ENCODE assay signal across 23 cellular contexts in the genomic region with DNA sequence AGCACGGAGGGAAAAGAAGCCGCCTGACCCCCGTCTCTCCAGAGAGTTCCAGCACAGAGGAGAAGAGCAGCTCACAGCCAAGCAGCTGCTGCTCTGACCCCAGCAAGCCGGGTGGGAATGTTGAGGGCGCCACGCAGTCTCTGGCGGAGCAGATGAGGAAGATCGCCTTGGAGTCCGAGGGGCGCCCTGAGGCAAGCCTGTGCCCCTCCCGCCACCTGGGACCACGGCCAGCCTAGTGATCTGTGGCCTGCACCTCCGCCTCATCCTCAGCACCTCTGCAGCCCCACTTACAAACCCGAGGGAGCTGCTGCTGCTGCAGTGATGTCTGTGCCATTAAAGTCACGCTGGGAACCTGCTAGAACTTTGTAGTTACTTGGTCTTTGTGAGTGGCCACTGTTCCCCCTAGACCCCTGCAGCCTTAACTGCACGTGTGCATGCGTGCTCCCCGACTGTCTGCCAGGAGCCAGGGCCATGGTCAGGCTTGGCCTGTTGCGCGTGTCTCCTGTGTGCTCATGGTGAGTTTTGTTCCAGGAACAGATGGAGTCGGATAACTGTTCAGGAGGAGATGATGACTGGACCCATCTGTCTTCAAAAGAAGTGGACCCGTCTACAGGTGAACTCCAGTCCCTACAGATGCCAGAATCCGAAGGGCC. TPM values are rescaled to one million over a fixed set of nuclear protein-coding genes. Genes with fewer than 3 reads are reported as not detected.
A peak's percentile ranks its signal among the peaks of the same experiment; 100 is the strongest.
DNase-seq lines count a peak whose midpoint lies in the region; ATAC-seq, FAIRE-seq and TF ChIP-seq lines count a peak whose summit lies in the region.
"Had no signal": no experiment of that assay in that cellular context is flagged by ENCODE, and none has a peak within 500 bp of the region (broad histone marks: within the 10 kb centered on the region; RNA-seq: fewer than 3 reads in every experiment).

No MANE protein-coding gene starts in this region.

- H3K4me1 ChIP-seq in H1 (replicated peaks in 1 of 4; ENCODE audit: control insufficient read depth in 3 of 4, insufficient read depth in 4 of 4, low read length in 3 of 4) (peaks cover 0 to 3% (median 1%) of the 10 kb centered on the region in 4 experiments; a peak in 4 of 7 replicates), psoas muscle (peaks cover 60% of the 10 kb centered on the region)

- H3K27me3 ChIP-seq in H1 (replicated peaks in 1 of 4; ENCODE audit: control insufficient read depth in 3 of 4, extremely low read depth in 1 of 4, insufficient read depth in 3 of 4, low read length in 3 of 4): no peaks in the 10 kb centered on the region
- H3K27me3 ChIP-seq in psoas muscle (ENCODE audit: insufficient read depth in 3 of 3, low read length in 2 of 3): no peaks in the 10 kb centered on the region
- H3K27me3 ChIP-seq: right lobe of liver had no signal

- TF ChIP-seq CTCF in RWPE1 (conservative IDR thresholded peaks at IDR 0.05; ENCODE audit: low read depth) (no peak), H1 (IDR thresholded peaks at IDR 0.05; ENCODE audit: control extremely low read depth in 1 of 3, insufficient read depth in 1 of 3, low read depth in 1 of 3, low read length in 3 of 3) (no peak), psoas muscle (IDR thresholded peaks at IDR 0.05) (no peak)

- H3K9me3 Mint-ChIP-seq in activated naive CD4-positive, alpha-beta T cell treated with anti-CD3 and anti-CD28 coated beads, Interleukin-2, amount 10 ng/mL, durations not matched to agents 7 days and 5 days: no peaks in the 10 kb centered on the region
- H3K9me3 Mint-ChIP-seq: activated CD4-positive, alpha-beta T cell treated with anti-CD3 and anti-CD28 coated beads, Interleukin-2, amount 10 ng/mL, durations not matched to agents 24 days and 14 days; activated T-helper 1 cell treated with anti-CD3 and anti-CD28 coated beads, Interleukin-12 subunit alpha, Interleukin-12 subunit beta, Interleukin-2, Interleukin-4 antibody, amounts not matched to agents 30 ng/mL and 10 ng/mL and 1 ng/mL, durations not matched to agents 14 hours and 24 hours and 36 hours had no signal

- no peak overlapping the region for H2BK15ac ChIP-seq in H1 (ENCODE audit: low read length)

- H3K4me2 ChIP-seq in H1 (ENCODE audit: insufficient read depth in 1 of 2, low read depth in 2 of 2, low read length in 2 of 2): no peak overlapping the region

- peaks cover 16% of the 10 kb centered on the region for H3K4me1 Mint-ChIP-seq in activated naive CD4-positive, alpha-beta T cell treated with anti-CD3 and anti-CD28 coated beads, Interleukin-2, amount 10 ng/mL, durations not matched to agents 7 days and 5 days

- H3K4me3 ChIP-seq in H1 (ENCODE audit: extremely low read depth in 1 of 4, insufficient read depth in 2 of 4, low read depth in 3 of 4, low read length in 4 of 4) (no peak overlapping the region), psoas muscle (peak overlapping the region; percentile 4)
- H3K4me3 ChIP-seq: right lobe of liver had no signal

- H3K79me2 ChIP-seq in H1 (ENCODE audit: control insufficient read depth in 1 of 2, insufficient read depth in 2 of 2, low read length in 2 of 2): no peaks in the 10 kb centered on the region

- H3K56ac ChIP-seq in H1 (replicated peaks; ENCODE audit: insufficient read length, low read depth, low read length): no peak overlapping the region

- no peak overlapping the region for H4K91ac ChIP-seq in H1 (replicated peaks; ENCODE audit: insufficient read length, low read length)

- no peak for FAIRE-seq in H1 (lab: Jason Lieb, UNC)
- FAIRE-seq: keratinocyte, TTC549, urothelium cell line had no signal

- no peak for DNase-seq in activated naive CD4-positive, alpha-beta T cell treated with anti-CD3 and anti-CD28 coated beads, Interleukin-2, amount 10 ng/mL, durations not matched to agents 7 days and 5 days
- no peak for DNase-seq in activated naive CD4-positive, alpha-beta T cell (lab: John Stamatoyannopoulos, UW)
- no peak for DNase-seq in RWPE1 (ENCODE audit: low spot score)
- DNase-seq in H1 (ENCODE audit: low read depth in 1 of 2, low spot score in 2 of 2): no peak
- DNase-seq in psoas muscle: no peak
- DNase-seq in activated CD4-positive, alpha-beta T cell treated with anti-CD3 and anti-CD28 coated beads, Interleukin-2, amount 50 U/mL, for 48 hours: no peak
- DNase-seq in iPS-NIHi7 (ENCODE audit: extremely low spot score): no peak
- DNase-seq: activated CD4-positive, alpha-beta T cell treated with anti-CD3 and anti-CD28 coated beads, Interleukin-2, amount 10 ng/mL, durations not matched to agents 24 days and 14 days; amniotic stem cell; central memory CD4-positive, alpha-beta T cell; DMS79; GOT3; IMR-90; MV-4-11; NCI-H1930; occipital lobe; right lobe of liver; RPMI8226 had no signal

- no peak overlapping the region for H2BK12ac ChIP-seq in H1 (ENCODE audit: low read depth, low read length)

- H3K18ac ChIP-seq in H1 (ENCODE audit: extremely low read depth, low read length): no peak overlapping the region

- H3K9me3 ChIP-seq in H1 (ENCODE audit: insufficient read depth in 2 of 2, low read depth in 1 of 2, low read length in 1 of 2) (no peaks in the 10 kb centered on the region; a peak in 1 of 4 replicates), psoas muscle (no peaks in the 10 kb centered on the region)
- H3K9me3 ChIP-seq: right lobe of liver had no signal

- H3K14ac ChIP-seq in H1 (ENCODE audit: insufficient read length): no peak overlapping the region

- H2BK20ac ChIP-seq in H1 (ENCODE audit: low read length): no peak overlapping the region

- no peaks in the 10 kb centered on the region; the same call in 1 of the 2 replicates for H3K79me1 ChIP-seq in H1 (ENCODE audit: low read depth, low read length)

- POLR2A ChIA-PET in RWPE1 (lab: Yijun Ruan, JAX; ENCODE audit: low non-redundant PET) (no interaction called here), H1 (lab: Charles Lee; ENCODE audit: partially characterized antibody) (interaction anchor here (1.0 to 5.7 kb wide), 8 partner anchors 9 to 75 kb away, joined by 3 to 47 read pairs (median 6); partner anchors contain the start of gene SQSTM1)

- H3K9ac ChIP-seq in H1 (replicated peaks in 1 of 4; ENCODE audit: extremely low read depth in 1 of 4, low read depth in 3 of 4, low read length in 3 of 4): no peak overlapping the region

- WGBS in H1 (ENCODE audit: extremely low coverage in 1 of 2, insufficient coverage in 1 of 2, insufficient read length in 1 of 2, insufficient replicate concordance in 2 of 2, low coverage in 1 of 2, low lambda C conversion rate in 2 of 2, missing lambda C conversion rate in 1 of 2), 2 experiments: 91% methylated on average over 23 of the region's 23 CpGs; no CpG with 5 or more reads in 1 of the 2 experiments
- 73 to 79% (median 78%) methylated on average over 23 of the region's 23 CpGs for WGBS in psoas muscle, 3 donors

- no peak overlapping the region for H2BK5ac ChIP-seq in H1 (ENCODE audit: low read depth, low read length)

- peak overlapping the region; percentile 49 for H3K27ac Mint-ChIP-seq in activated naive CD4-positive, alpha-beta T cell treated with anti-CD3 and anti-CD28 coated beads, Interleukin-2, amount 10 ng/mL, durations not matched to agents 7 days and 5 days
- H3K27ac Mint-ChIP-seq: activated CD4-positive, alpha-beta T cell treated with anti-CD3 and anti-CD28 coated beads, Interleukin-2, amount 10 ng/mL, durations not matched to agents 24 days and 14 days; activated T-helper 1 cell treated with anti-CD3 and anti-CD28 coated beads, Interleukin-12 subunit alpha, Interleukin-12 subunit beta, Interleukin-2, Interleukin-4 antibody, amounts not matched to agents 30 ng/mL and 10 ng/mL and 1 ng/mL, durations not matched to agents 14 hours and 24 hours and 36 hours had no signal

- peak in 3 of 4 donors; percentile 4 to 24 (median 6) for ATAC-seq in psoas muscle
- ATAC-seq in HG03135 (IDR thresholded peaks at IDR 0.05; ENCODE audit: unreplicated experiment): no peak

- H2AFZ ChIP-seq in H1 (ENCODE audit: low read length): no peak overlapping the region

- intact Hi-C loops in psoas muscle (cut with DNase I): no loop called here

- peaks cover 8 to 10% of the 10 kb centered on the region in 2 experiments for H4K20me1 ChIP-seq in H1 (replicated peaks in 1 of 2; ENCODE audit: control insufficient read depth in 1 of 2, insufficient read depth in 2 of 2, low read length in 2 of 2)

- peak overlapping the region; percentile 4; the same call in 1 of the 2 replicates for H4K8ac ChIP-seq in H1 (ENCODE audit: extremely low read depth, insufficient read depth, low read length)

- H3K27ac ChIP-seq in RWPE1 (peak overlapping the region; percentile 46), H1 (ENCODE audit: low read depth, low read length) (no peak overlapping the region), psoas muscle (peak overlapping the region; percentile 63)

- CTCF ChIA-PET in activated naive CD4-positive, alpha-beta T cell treated with anti-CD3 and anti-CD28 coated beads, Interleukin-2, amount 10 ng/mL, durations not matched to agents 7 days and 5 days (lab: Charles Lee): no interaction called here
- CTCF ChIA-PET in RWPE1 (lab: Yijun Ruan, JAX) (interaction anchor here (0.8 kb wide), 1 partner anchor 11 kb away, joined by 3 read pairs; no protein-coding TSS in a partner anchor), H1 (lab: Charles Lee; ENCODE audit: partially characterized antibody) (interaction anchor here (0.7 to 1.9 kb wide), 8 partner anchors 11 to 496 kb away, joined by 3 to 8 read pairs (median 3); no protein-coding TSS in a partner anchor)

- no peaks in the 10 kb centered on the region for H3K23me2 ChIP-seq in H1 (ENCODE audit: low read depth, low read length)

- no peak for TF ChIP-seq EP300 in H1 (IDR thresholded peaks at IDR 0.05; ENCODE audit: borderline replicate concordance in 1 of 2, low read depth in 2 of 2, low read length in 2 of 2)

- no peaks in the 10 kb centered on the region for H3K27me3 Mint-ChIP-seq in activated naive CD4-positive, alpha-beta T cell treated with anti-CD3 and anti-CD28 coated beads, Interleukin-2, amount 10 ng/mL, durations not matched to agents 7 days and 5 days
- H3K27me3 Mint-ChIP-seq: activated CD4-positive, alpha-beta T cell treated with anti-CD3 and anti-CD28 coated beads, Interleukin-2, amount 10 ng/mL, durations not matched to agents 24 days and 14 days had no signal

- H3K4ac ChIP-seq in H1 (replicated peaks; ENCODE audit: insufficient read length, low read depth, low read length): no peak overlapping the region

- no peak overlapping the region for H4K5ac ChIP-seq in H1 (ENCODE audit: insufficient read length, low read depth, low read length)

- H2BK120ac ChIP-seq in H1 (replicated peaks; ENCODE audit: low read depth, low read length): no peak overlapping the region

- H3K36me3 Mint-ChIP-seq in activated naive CD4-positive, alpha-beta T cell treated with anti-CD3 and anti-CD28 coated beads, Interleukin-2, amount 10 ng/mL, durations not matched to agents 7 days and 5 days: peaks cover 67% of the 10 kb centered on the region

- H3K4me3 Mint-ChIP-seq in activated naive CD4-positive, alpha-beta T cell treated with anti-CD3 and anti-CD28 coated beads, Interleukin-2, amount 10 ng/mL, durations not matched to agents 7 days and 5 days: no peak overlapping the region
- H3K4me3 Mint-ChIP-seq: activated CD4-positive, alpha-beta T cell treated with anti-CD3 and anti-CD28 coated beads, Interleukin-2, amount 10 ng/mL, durations not matched to agents 24 days and 14 days; activated T-helper 1 cell treated with anti-CD3 and anti-CD28 coated beads, Interleukin-12 subunit alpha, Interleukin-12 subunit beta, Interleukin-2, Interleukin-4 antibody, amounts not matched to agents 30 ng/mL and 10 ng/mL and 1 ng/mL, durations not matched to agents 14 hours and 24 hours and 36 hours had no signal

- H3K23ac ChIP-seq in H1 (ENCODE audit: insufficient read length): no peak overlapping the region

- no peak for TF ChIP-seq RAD21 in H1 (IDR thresholded peaks at IDR 0.05 in 1 of 2, conservative IDR thresholded peaks at IDR 0.05 in 1 of 2; ENCODE audit: low read depth in 2 of 2, low read length in 2 of 2)

- H3K36me3 ChIP-seq in H1 (ENCODE audit: control insufficient read depth in 2 of 4, insufficient read depth in 4 of 4, low read length in 3 of 4): peaks cover 31 to 75% (median 55%) of the 10 kb centered on the region in 4 experiments
- peaks cover 15 to 92% of the 10 kb centered on the region in 2 donors for H3K36me3 ChIP-seq in psoas muscle (ENCODE audit: insufficient read depth in 1 of 2, low read depth in 1 of 2)

- no peak overlapping the region for H2AK5ac ChIP-seq in H1 (ENCODE audit: low read depth, low read length)

- no peak; a peak in 1 of 3 replicates for TF ChIP-seq POLR2A in H1 (IDR thresholded peaks at IDR 0.05; ENCODE audit: control extremely low read depth in 1 of 2, low read depth in 2 of 2, low read length in 2 of 2)

RNA-seq across cellular contexts. Expression of gene SQSTM1, which starts 12.5 kb away (rescaled TPM):
- total RNA-seq in H1 (2021; fragmentation: NEBNext Ultra II Directional; extraction: Animal tissue kit (Norgen Biotek cat#: 25700)): 98.6 and 110 TPM in 2 replicates
- polyA plus RNA-seq in H1 (2011; rRNA removed) (70.6 and 78.6 TPM in 2 replicates), psoas muscle (100 to 1,000 TPM; 463 to 917 (median 671) TPM)
- 63.7 TPM for polyA plus RNA-seq in H1 (2011; cell fraction: cytosol; rRNA removed)
- polyA plus RNA-seq in H1 (2011; cell fraction: nucleus; rRNA removed): 97.6 TPM
- 73.2 to 115 TPM (median 98.8 TPM) in 4 replicates for polyA plus RNA-seq in H1 (2012, experiment 1 of 2)
- polyA plus RNA-seq in H1 (2012, experiment 2 of 2): 98.7 TPM
- polyA plus RNA-seq in H1 (2013, experiment 1 of 2): 54.2 TPM
- polyA plus RNA-seq in H1 (2013, experiment 2 of 2): 53.0 TPM
- 39.1 and 39.8 TPM in 2 replicates for polyA minus RNA-seq in H1 (2011; rRNA and poly(A)+ RNA removed)
- 125 TPM for polyA minus RNA-seq in H1 (2011; cell fraction: cytosol; rRNA and poly(A)+ RNA removed)
- 167 TPM for polyA minus RNA-seq in H1 (2011; cell fraction: nucleus; rRNA and poly(A)+ RNA removed)
- 1,000 to 10,000 TPM in 1 of 4 donors, 100 to 1,000 TPM in 3; 688 to 1,199 (median 831) TPM for total RNA-seq in psoas muscle

RNA-seq across cellular contexts. Expression of gene MRNIP, which starts 25.4 kb away (rescaled TPM):
- total RNA-seq in H1 (2021; fragmentation: NEBNext Ultra II Directional; extraction: Animal tissue kit (Norgen Biotek cat#: 25700)): 22.2 and 29.6 TPM in 2 replicates
- polyA plus RNA-seq in H1 (2011; rRNA removed): 29.6 and 42.5 TPM in 2 replicates
- 41.4 TPM for polyA plus RNA-seq in H1 (2011; cell fraction: cytosol; rRNA removed)
- 213 TPM for polyA plus RNA-seq in H1 (2011; cell fraction: nucleus; rRNA removed)
- 28.3 to 30.2 TPM (median 29.2 TPM) in 4 replicates for polyA plus RNA-seq in H1 (2012, experiment 1 of 2)
- 10.6 TPM for polyA plus RNA-seq in H1 (2012, experiment 2 of 2)
- 27.2 TPM for polyA plus RNA-seq in H1 (2013, experiment 1 of 2)
- 24.3 TPM for polyA plus RNA-seq in H1 (2013, experiment 2 of 2)
- 21.4 and 22.4 TPM in 2 replicates for polyA minus RNA-seq in H1 (2011; rRNA and poly(A)+ RNA removed)
- polyA minus RNA-seq in H1 (2011; cell fraction: cytosol; rRNA and poly(A)+ RNA removed): 10.3 TPM
- polyA minus RNA-seq in H1 (2011; cell fraction: nucleus; rRNA and poly(A)+ RNA removed): 30.9 TPM
- 1 to 10 TPM; 2.1 to 7.9 (median 5.1) TPM for total RNA-seq in psoas muscle
- polyA plus RNA-seq in psoas muscle: 10 to 100 TPM; 20.4 to 30.4 (median 25.0) TPM

RNA-seq across cellular contexts. Expression of gene MGAT4B, which starts 26.5 kb away (rescaled TPM):
- total RNA-seq in H1 (2021; fragmentation: NEBNext Ultra II Directional; extraction: Animal tissue kit (Norgen Biotek cat#: 25700)): 112 and 116 TPM in 2 replicates
- 128 and 182 TPM in 2 replicates for polyA plus RNA-seq in H1 (2011; rRNA removed)
- 107 TPM for polyA plus RNA-seq in H1 (2011; cell fraction: cytosol; rRNA removed)
- polyA plus RNA-seq in H1 (2011; cell fraction: nucleus; rRNA removed): 485 TPM
- polyA plus RNA-seq in H1 (2012, experiment 1 of 2): 120 to 133 TPM (median 129 TPM) in 4 replicates
- 128 TPM for polyA plus RNA-seq in H1 (2012, experiment 2 of 2)
- polyA plus RNA-seq in H1 (2013, experiment 1 of 2): 81.5 TPM
- 77.1 TPM for polyA plus RNA-seq in H1 (2013, experiment 2 of 2)
- 93.9 and 120 TPM in 2 replicates for polyA minus RNA-seq in H1 (2011; rRNA and poly(A)+ RNA removed)
- polyA minus RNA-seq in H1 (2011; cell fraction: cytosol; rRNA and poly(A)+ RNA removed): 99.0 TPM
- polyA minus RNA-seq in H1 (2011; cell fraction: nucleus; rRNA and poly(A)+ RNA removed): 145 TPM
- total RNA-seq in psoas muscle: 10 to 100 TPM; 29.3 to 58.4 (median 50.7) TPM
- polyA plus RNA-seq in psoas muscle: 100 to 1,000 TPM in 1 of 3 donors, 10 to 100 TPM in 2; 40.9 to 136 (median 63.4) TPM

RNA-seq across cellular contexts. Expression of gene LTC4S, which starts 39.4 kb away (rescaled TPM):
- 1.1 and 2.2 TPM in 2 replicates for total RNA-seq in H1 (2021; fragmentation: NEBNext Ultra II Directional; extraction: Animal tissue kit (Norgen Biotek cat#: 25700))
- polyA plus RNA-seq in H1 (2011; rRNA removed) (3.7 and 3.8 TPM in 2 replicates), psoas muscle (1 to 10 TPM; 1.5 to 2.2 (median 2.1) TPM)
- 0.93 TPM for polyA plus RNA-seq in H1 (2011; cell fraction: cytosol; rRNA removed)
- 5.8 TPM for polyA plus RNA-seq in H1 (2011; cell fraction: nucleus; rRNA removed)
- 0.95 to 2.8 TPM (median 1.9 TPM) in 4 replicates for polyA plus RNA-seq in H1 (2012, experiment 1 of 2)
- polyA plus RNA-seq in H1 (2012, experiment 2 of 2): 0.91 TPM
- polyA plus RNA-seq in H1 (2013, experiment 1 of 2): 2.6 TPM
- 2.4 TPM for polyA plus RNA-seq in H1 (2013, experiment 2 of 2)
- not detected in 2 replicates for polyA minus RNA-seq in H1 (2011; rRNA and poly(A)+ RNA removed)
- not detected for polyA minus RNA-seq in H1 (2011; cell fraction: cytosol; rRNA and poly(A)+ RNA removed)
- 2.3 TPM for polyA minus RNA-seq in H1 (2011; cell fraction: nucleus; rRNA and poly(A)+ RNA removed)
- 1 to 10 TPM; 1.7 to 6.7 (median 4.5) TPM for total RNA-seq in psoas muscle
- total RNA-seq: IMR-90 had no signal
- polyA plus RNA-seq: keratinocyte had no signal
